ENCODE assay signal across 16 cellular contexts in the genomic region with DNA sequence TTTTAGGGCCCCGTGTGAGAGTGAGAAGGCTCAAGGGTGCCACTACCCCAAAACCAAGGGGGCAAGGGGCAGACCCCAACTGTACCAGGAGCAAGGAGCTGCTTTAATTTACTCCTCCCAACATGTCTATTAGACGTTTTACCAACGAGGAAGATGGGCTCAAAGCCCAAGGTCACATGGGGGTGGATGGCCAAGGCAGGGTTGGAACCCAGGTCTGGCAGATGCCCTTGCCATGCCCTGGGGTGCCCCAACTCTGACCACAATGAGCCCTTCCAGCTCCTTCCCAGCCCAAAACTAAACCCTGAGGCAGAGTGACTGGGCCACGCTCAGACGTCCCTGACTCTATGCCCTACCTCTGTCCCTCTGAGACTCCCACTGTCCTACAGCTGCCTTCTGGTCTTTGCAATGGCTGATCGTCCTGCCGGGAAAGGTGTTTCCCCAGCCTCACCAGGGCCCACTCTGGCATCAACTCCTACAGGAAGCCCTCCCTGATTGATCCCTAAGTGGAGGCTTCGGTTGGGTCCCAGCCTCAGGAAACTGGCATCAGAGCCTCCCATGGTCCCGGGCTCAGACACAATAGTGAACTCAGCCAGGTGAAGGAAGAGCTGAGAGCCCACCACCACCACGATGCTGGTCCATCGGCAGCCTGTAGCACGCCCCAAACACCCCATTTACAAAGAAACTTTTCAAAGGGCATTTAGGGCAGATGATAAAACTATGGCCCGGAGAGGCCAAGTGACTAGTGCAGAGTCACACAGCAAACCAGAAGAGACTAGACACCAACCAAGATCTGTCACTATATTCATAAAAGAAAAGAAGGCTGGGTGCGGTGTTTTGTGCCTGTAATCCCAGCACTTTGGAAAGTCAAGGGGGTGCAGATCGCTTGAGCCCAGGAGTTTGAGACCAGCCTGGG.
DNase-seq lines count a peak whose midpoint lies in the region; FAIRE-seq and TF ChIP-seq lines count a peak whose summit lies in the region.
"Had no signal": no experiment of that assay in that cellular context is flagged by ENCODE, and none has a peak within 500 bp of the region (broad histone marks: within the 10 kb centered on the region; RNA-seq: fewer than 3 reads in every experiment).

No MANE protein-coding gene starts in this region.

- H3K36me3 ChIP-seq in ACC112 (ENCODE audit: insufficient read depth, low read length): no peaks in the 10 kb centered on the region
- no peaks in the 10 kb centered on the region for H3K36me3 ChIP-seq in OCI-LY1 (ENCODE audit: insufficient read depth, low read length)
- no peaks in the 10 kb centered on the region for H3K36me3 ChIP-seq in mesenchymal stem cell (ENCODE audit: control insufficient read depth in 1 of 2, insufficient read depth in 2 of 2, low read depth in 1 of 2, low read length in 2 of 2)
- H3K36me3 ChIP-seq in effector memory CD4-positive, alpha-beta T cell (ENCODE audit: control insufficient read depth, insufficient read depth, low read length): no peaks in the 10 kb centered on the region
- no peaks in the 10 kb centered on the region for H3K36me3 ChIP-seq in colonic mucosa
- H3K36me3 ChIP-seq: left ventricle myocardium inferior, MG63, pancreas, spleen had no signal

- no peak overlapping the region; the same call in 1 of the 2 replicates for H3K4me2 ChIP-seq in OCI-LY1 (ENCODE audit: low read length)
- H3K4me2 ChIP-seq in mesenchymal stem cell (ENCODE audit: low read length, poor library complexity, severe bottlenecking): no peak overlapping the region

- H3K27me3 ChIP-seq in ACC112 (ENCODE audit: insufficient read depth, low read length) (no peaks in the 10 kb centered on the region), OCI-LY1 (ENCODE audit: insufficient read depth, low read length) (no peaks in the 10 kb centered on the region), mesenchymal stem cell (ENCODE audit: control insufficient read depth in 1 of 2, insufficient read depth in 1 of 2, low read length in 2 of 2) (peaks cover 0 to 45% of the 10 kb centered on the region in 2 experiments), colonic mucosa (no peaks in the 10 kb centered on the region)
- no peaks in the 10 kb centered on the region for H3K27me3 ChIP-seq in effector memory CD4-positive, alpha-beta T cell (replicated peaks; ENCODE audit: control insufficient read depth, insufficient read depth, low read length, poor library complexity, severe bottlenecking)
- H3K27me3 ChIP-seq: MG63, pancreas had no signal

- no peak overlapping the region for H4K8ac ChIP-seq in mesenchymal stem cell (ENCODE audit: low read length)

- peak; percentile 40 for FAIRE-seq in GM12892 (lab: Jason Lieb, UNC)
- FAIRE-seq: pancreas, TTC549 had no signal

- H2AFZ ChIP-seq in ACC112 (ENCODE audit: low read length, unreplicated experiment) (peak overlapping the region; percentile 49), OCI-LY1 (ENCODE audit: low read length) (no peak overlapping the region), mesenchymal stem cell (ENCODE audit: low read depth, low read length) (no peak overlapping the region)

- H3K9me3 ChIP-seq in OCI-LY1 (ENCODE audit: low read length): no peaks in the 10 kb centered on the region
- no peaks in the 10 kb centered on the region for H3K9me3 ChIP-seq in mesenchymal stem cell (ENCODE audit: control insufficient read depth, low read length)
- H3K9me3 ChIP-seq in effector memory CD4-positive, alpha-beta T cell (ENCODE audit: control insufficient read depth, low read length): no peaks in the 10 kb centered on the region
- H3K9me3 ChIP-seq in colonic mucosa: no peaks in the 10 kb centered on the region
- H3K9me3 ChIP-seq: left ventricle myocardium inferior, MG63, pancreas, spleen had no signal

- no peak for TF ChIP-seq CTCF in OCI-LY1 (IDR thresholded peaks at IDR 0.05; ENCODE audit: low read length)
- no peak for TF ChIP-seq CTCF in colonic mucosa (IDR thresholded peaks at IDR 0.05)

- no peak overlapping the region for H2BK5ac ChIP-seq in mesenchymal stem cell (ENCODE audit: low read depth, low read length, poor library complexity, severe bottlenecking)

- no peaks in the 10 kb centered on the region for H3K9me2 ChIP-seq in OCI-LY1 (ENCODE audit: low read depth, low read length)

- intact Hi-C loops in colonic mucosa (cut with DNase I): loop anchor here (2.0 to 5.0 kb wide), 2 partner anchors 126 to 548 kb away; no protein-coding TSS in a partner anchor

- peak overlapping the region; percentile 16; the same call in 1 of the 2 replicates for H3K9ac ChIP-seq in OCI-LY1 (ENCODE audit: low read length)
- H3K9ac ChIP-seq in mesenchymal stem cell (ENCODE audit: low read length): peak overlapping the region; percentile 45
- H3K9ac ChIP-seq in colonic mucosa (ENCODE audit: low read depth in 2 of 2, low read length in 2 of 2): no peak overlapping the region

- H3K4me1 ChIP-seq in ACC112 (ENCODE audit: control insufficient read depth, insufficient read depth, low read length, unreplicated experiment) (peaks cover 3% of the 10 kb centered on the region), OCI-LY1 (ENCODE audit: insufficient read depth, low read length, severe bottlenecking) (peaks cover 54% of the 10 kb centered on the region), mesenchymal stem cell (ENCODE audit: control insufficient read depth, insufficient read depth, low read depth, low read length) (peaks cover 23% of the 10 kb centered on the region), colonic mucosa (no peaks in the 10 kb centered on the region)
- H3K4me1 ChIP-seq in effector memory CD4-positive, alpha-beta T cell (ENCODE audit: control insufficient read depth, insufficient read depth, low read length, poor library complexity, severe bottlenecking): peaks cover 6% of the 10 kb centered on the region

- no peak overlapping the region for H2BK120ac ChIP-seq in mesenchymal stem cell (ENCODE audit: low read depth, low read length)

- H3K27ac ChIP-seq in ACC112 (ENCODE audit: low read depth, low read length) (no peak overlapping the region), OCI-LY1 (ENCODE audit: low read depth, low read length, poor library complexity, severe bottlenecking) (peak overlapping the region; percentile 67), mesenchymal stem cell (ENCODE audit: low read length, poor library complexity, severe bottlenecking) (no peak overlapping the region), colonic mucosa (no peak overlapping the region)
- H3K27ac ChIP-seq in effector memory CD4-positive, alpha-beta T cell (ENCODE audit: insufficient read depth, low read length, poor library complexity, severe bottlenecking): no peak overlapping the region
- H3K27ac ChIP-seq: dorsolateral prefrontal cortex, left ventricle myocardium inferior, pancreas had no signal

- TF ChIP-seq POLR2A in GM12892 (IDR thresholded peaks at IDR 0.05; ENCODE audit: low read depth, low read length): no peak

- no peak overlapping the region for H3K4ac ChIP-seq in mesenchymal stem cell (ENCODE audit: low read depth in 1 of 2, low read length in 2 of 2)

- H3K14ac ChIP-seq in mesenchymal stem cell (ENCODE audit: low read length in 2 of 2): no peak overlapping the region

- no peak overlapping the region for H2BK12ac ChIP-seq in mesenchymal stem cell (ENCODE audit: low read length in 2 of 2)

- H3K23ac ChIP-seq in mesenchymal stem cell (ENCODE audit: low read length in 2 of 2): no peak overlapping the region

- 82% methylated on average over 15 of the region's 15 CpGs for WGBS in mesenchymal stem cell

- peak overlapping the region in 1 of 2 experiments; percentile 6 for H3K18ac ChIP-seq in mesenchymal stem cell (ENCODE audit: low read depth in 1 of 2, low read length in 2 of 2)

- DNase-seq in GM12892 (ENCODE audit: insufficient read length) (no peak), mesenchymal stem cell (no peak), colonic mucosa (no peak), HPDE6-E6E7 (ENCODE audit: extremely low spot score) (no peak)
- DNase-seq in effector memory CD4-positive, alpha-beta T cell: no peak
- DNase-seq: NCI-H1417 treated with DMSO at 0.1 percent for 48 hours, NCI-H2081 treated with DMSO at 0.1 percent for 48 hours had no signal

- no peaks in the 10 kb centered on the region for H3F3A ChIP-seq in OCI-LY1 (ENCODE audit: insufficient read depth, low read length)

- no peak overlapping the region for H2BK15ac ChIP-seq in mesenchymal stem cell (ENCODE audit: low read depth, poor library complexity, severe bottlenecking)

- no peaks in the 10 kb centered on the region for H3K79me1 ChIP-seq in mesenchymal stem cell (replicated peaks; ENCODE audit: low read length, poor library complexity, severe bottlenecking)

- H3K79me2 ChIP-seq in ACC112 (ENCODE audit: control insufficient read depth, insufficient read depth, low read length, unreplicated experiment) (no peaks in the 10 kb centered on the region), OCI-LY1 (ENCODE audit: insufficient read depth, low read length) (no peaks in the 10 kb centered on the region)

- H4K20me1 ChIP-seq in OCI-LY1 (ENCODE audit: insufficient read depth, low read length): no peaks in the 10 kb centered on the region

- H4K91ac ChIP-seq in mesenchymal stem cell (ENCODE audit: low read length): no peak overlapping the region

- H2AK5ac ChIP-seq in mesenchymal stem cell (ENCODE audit: low read length, severe bottlenecking): peak overlapping the region; percentile 5

- H3K4me3 ChIP-seq in ACC112 (ENCODE audit: low read depth, low read length) (no peak overlapping the region), OCI-LY1 (ENCODE audit: low read depth, low read length, poor library complexity, severe bottlenecking) (no peak overlapping the region), mesenchymal stem cell (ENCODE audit: insufficient read depth in 1 of 2, low read depth in 1 of 2, low read length in 2 of 2) (no peak overlapping the region), colonic mucosa (no peak overlapping the region)
- H3K4me3 ChIP-seq in effector memory CD4-positive, alpha-beta T cell (ENCODE audit: insufficient read depth, low read depth, low read length, poor library complexity, severe bottlenecking): no peak overlapping the region
- H3K4me3 ChIP-seq: GM12878 had no signal

Comparison
In these comparisons a context has a peak if more than half of its experiments do, and no peak if none do; other contexts are left out.
1. H3K9ac ChIP-seq: peak in OCI-LY1 (single experiment) and mesenchymal stem cell (single experiment); none in colonic mucosa (0 of 2).